In genomic region chr17:73150622-73151300, GRCh38 we compare ENCODE assay signal across 4 cellular contexts. TPM values are rescaled to one million over a fixed set of nuclear protein-coding genes. Genes with fewer than 3 reads are reported as not detected.
"Had no signal": no experiment of that assay in that cellular context is flagged by ENCODE, and none has a peak within 500 bp of the region (broad histone marks: within the 10 kb centered on the region; RNA-seq: fewer than 3 reads in every experiment).

No MANE protein-coding gene starts in this region.

RNA-seq across cellular contexts. Expression of gene SSTR2, which starts 14.0 kb away (rescaled TPM):
- total RNA-seq: glomerular endothelial cell, natural killer cell, pulmonary artery endothelial cell had no signal
- polyA plus RNA-seq: keratinocyte had no signal
